In the genomic region with DNA sequence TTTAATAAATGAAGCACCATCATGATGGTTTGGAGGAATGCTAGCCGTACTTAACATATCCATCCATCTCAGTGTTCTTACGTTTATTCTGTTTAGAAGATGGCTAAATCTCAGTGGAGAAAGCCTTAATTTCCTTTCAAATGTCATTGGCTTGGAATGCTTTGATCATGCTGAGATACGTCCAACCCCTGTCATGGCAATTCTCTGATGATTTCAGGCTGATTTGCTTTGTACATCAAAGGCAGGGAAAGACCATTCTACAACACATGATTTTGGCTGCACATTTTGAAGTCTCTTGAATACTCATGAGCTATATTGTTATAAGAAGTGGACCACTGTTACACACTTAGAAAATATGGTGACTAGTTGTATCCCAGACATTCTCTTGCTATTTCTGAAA, we compare ENCODE assay signal across 8 cellular contexts.
"Had no signal": no experiment of that assay in that cellular context is flagged by ENCODE, and none has a peak within 500 bp of the region (broad histone marks: within the 10 kb centered on the region; RNA-seq: fewer than 3 reads in every experiment).

No MANE protein-coding gene starts in this region.

- H3K4me1 Mint-ChIP-seq: GM23338, H9 had no signal

- H3K9me3 Mint-ChIP-seq: GM23338, H9 had no signal

- H3K4me3 Mint-ChIP-seq: GM23338, H9 had no signal

- FAIRE-seq: H1, H54, HTR-8/SVneo, K562 had no signal

- H3K4me2 ChIP-seq: GM23338 had no signal

- H2AFZ ChIP-seq: GM23338 had no signal

- DNase-seq: H9, HCEC 1CT, IMR-90 had no signal

- H3K4me3 ChIP-seq: GM23338, K562 had no signal

- H3K27ac Mint-ChIP-seq: GM23338, H9 had no signal
